Comparison of ENCODE assay signal across 23 cellular contexts in genomic region chr3:129032716-129033115, GRCh38. TPM values are rescaled to one million over a fixed set of nuclear protein-coding genes. Genes with fewer than 3 reads are reported as not detected.
"Had no signal": no experiment of that assay in that cellular context is flagged by ENCODE, and none has a peak within 500 bp of the region (broad histone marks: within the 10 kb centered on the region; RNA-seq: fewer than 3 reads in every experiment).

No MANE protein-coding gene starts in this region.

- H3K27ac ChIP-seq: epithelial cell of prostate, esophagus muscularis mucosa, heart right ventricle, neutrophil, right atrium auricular region, sigmoid colon had no signal

- H3K4me3 ChIP-seq: esophagus muscularis mucosa, gastrocnemius medialis, heart right ventricle, lung, right atrium auricular region, sigmoid colon had no signal

- DNase-seq: effector memory CD8-positive, alpha-beta T cell; gastrocnemius medialis; heart right ventricle; hypothalamus; islet precursor cell; mesenchymal stem cell; midbrain; naive thymus-derived CD4-positive, alpha-beta T cell; nephron progenitor cell; sigmoid colon; small intestine; stimulated activated CD4-positive, alpha-beta T cell treated with anti-CD3 and anti-CD28 coated beads, Interleukin-12 subunit alpha, Interleukin-12 subunit beta, amount 100 ng/mL, for 4 hours; stimulated activated naive CD4-positive, alpha-beta T cell treated with Interleukin-2 at 50 U/mL for 16 hours; trophoblast cell had no signal

- H3K9me3 ChIP-seq: esophagus muscularis mucosa, gastrocnemius medialis, neutrophil, right atrium auricular region had no signal

- H3K27me3 ChIP-seq: esophagus muscularis mucosa, gastrocnemius medialis, heart right ventricle, right atrium auricular region, sigmoid colon had no signal

- H3K36me3 ChIP-seq: gastrocnemius medialis, neutrophil, right atrium auricular region had no signal

- ATAC-seq: effector memory CD8-positive, alpha-beta T cell; gastrocnemius medialis; left lobe of liver; naive thymus-derived CD4-positive, alpha-beta T cell had no signal

- H3K4me1 ChIP-seq: gastrocnemius medialis, right atrium auricular region, sigmoid colon had no signal

RNA-seq across cellular contexts. Expression of gene GP9, which starts 27.9 kb away (rescaled TPM):
- total RNA-seq: fibroblast of villous mesenchyme, heart right ventricle, osteocyte, right atrium auricular region, sigmoid colon, urinary bladder had no signal

RNA-seq across cellular contexts. Expression of gene EFCC1, which starts 31.6 kb away (rescaled TPM):
- total RNA-seq: fibroblast of villous mesenchyme, osteocyte had no signal

RNA-seq across cellular contexts. Expression of gene CFAP92, which starts 38.8 kb away (rescaled TPM):
- total RNA-seq: fibroblast of villous mesenchyme, left lobe of liver, osteocyte, right atrium auricular region had no signal
